In the genomic region with DNA sequence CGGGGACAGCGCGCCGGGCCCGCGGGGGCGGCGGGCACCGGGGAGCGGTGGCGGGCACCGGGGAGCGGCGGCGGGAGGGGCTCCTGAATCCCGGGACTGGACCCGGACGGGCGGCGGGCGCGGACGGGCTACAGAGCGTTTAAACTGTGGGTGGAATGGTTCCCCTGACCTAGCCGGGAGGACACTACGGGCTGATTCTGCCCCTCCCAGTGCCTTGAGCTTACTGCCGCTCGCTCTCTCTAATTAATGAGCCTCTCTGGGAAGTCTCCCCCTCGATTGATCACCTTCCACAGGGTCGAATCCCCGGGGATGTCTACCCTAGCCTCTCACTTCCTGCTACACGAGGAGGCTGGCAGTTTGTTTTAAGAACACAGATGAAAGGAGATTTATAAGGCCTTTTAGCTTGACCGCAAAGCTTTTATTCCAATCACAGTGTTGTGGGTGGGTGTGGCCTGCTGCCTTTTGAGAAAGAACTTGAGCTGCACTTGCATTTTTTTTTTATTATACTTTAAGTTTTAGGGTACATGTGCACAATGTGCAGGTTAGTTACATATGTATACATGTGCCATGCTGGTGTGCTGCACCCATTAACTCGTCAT, we compare ENCODE assay signal across 8 cellular contexts. TPM values are rescaled to one million over a fixed set of nuclear protein-coding genes. Genes with fewer than 3 reads are reported as not detected.
DNase-seq lines count a peak whose midpoint lies in the region; FAIRE-seq and TF ChIP-seq lines count a peak whose summit lies in the region.

No MANE protein-coding gene starts in this region.

- peaks cover 0 to 25% (median 0%) of the 10 kb centered on the region in 4 donors for H3K27me3 ChIP-seq in esophagus squamous epithelium
- no peaks in the 10 kb centered on the region for H3K27me3 ChIP-seq in ovary
- no peaks in the 10 kb centered on the region for H3K27me3 ChIP-seq in thyroid gland

- H3K9me3 ChIP-seq in OCI-LY7 (ENCODE audit: low read length): no peaks in the 10 kb centered on the region
- no peaks in the 10 kb centered on the region for H3K9me3 ChIP-seq in esophagus squamous epithelium
- no peaks in the 10 kb centered on the region for H3K9me3 ChIP-seq in ovary
- no peaks in the 10 kb centered on the region for H3K9me3 ChIP-seq in thyroid gland

- H3K4me3 ChIP-seq in OCI-LY7 (ENCODE audit: low read depth, low read length, poor library complexity, severe bottlenecking) (peak overlapping the region; percentile 42), esophagus squamous epithelium (peak overlapping the region; percentile 63 to 84 (median 78)), ovary (peak overlapping the region; percentile 77), thyroid gland (replicated peaks in 1 of 3) (peak overlapping the region in 1 of 3 donors; percentile 61)

- 7 to 13% methylated on average over 9 to 15 of the region's 34 CpGs for WGBS in esophagus squamous epithelium, 2 donors
- 2 to 6% (median 4%) methylated on average over 21 to 33 of the region's 34 CpGs for WGBS in ovary, 3 donors
- 15 to 27% methylated on average over 9 to 12 of the region's 34 CpGs for WGBS in thyroid gland, 2 donors

- no peak overlapping the region for H3K27ac ChIP-seq in OCI-LY7 (ENCODE audit: low read depth, low read length, poor library complexity, severe bottlenecking)
- H3K27ac ChIP-seq in esophagus squamous epithelium: peak overlapping the region; percentile 56 to 85 (median 80)
- H3K27ac ChIP-seq in ovary: peak overlapping the region in 1 of 2 donors; percentile 4
- peak overlapping the region in 1 of 3 donors; percentile 90 for H3K27ac ChIP-seq in thyroid gland

- FAIRE-seq in GM12892 (lab: Jason Lieb, UNC): no peak

- DNase-seq in activated CD4-positive, alpha-beta T cell treated with anti-CD3 and anti-CD28 coated beads, Interleukin-2, amount 10 ng/mL, durations not matched to agents 7 days and 5 days: peak; percentile 12
- DNase-seq in activated CD4-positive, alpha-beta T cell treated with anti-CD3 and anti-CD28 coated beads, Interleukin-2, amount 50 U/mL, for 4 hours: no peak
- DNase-seq in OCI-LY7 (ENCODE audit: low spot score) (no peak), esophagus squamous epithelium (lab: John Stamatoyannopoulos, UW) (no peak), ovary (no peak), NCI-H2107 (lab: John Stamatoyannopoulos, UW) (no peak), GM12892 (ENCODE audit: insufficient read length) (no peak), thyroid gland (no peak)

- TF ChIP-seq CTCF in OCI-LY7 (conservative IDR thresholded peaks at IDR 0.05; ENCODE audit: low read length): no peak
- TF ChIP-seq CTCF in esophagus squamous epithelium (IDR thresholded peaks at IDR 0.05): no peak
- no peak for TF ChIP-seq CTCF in ovary (IDR thresholded peaks at IDR 0.05)
- TF ChIP-seq CTCF in thyroid gland (IDR thresholded peaks at IDR 0.05): no peak

- no peaks in the 10 kb centered on the region for H4K20me1 ChIP-seq in OCI-LY7 (ENCODE audit: insufficient read depth, low read length)

- no peaks in the 10 kb centered on the region for H3K9me2 ChIP-seq in OCI-LY7 (ENCODE audit: insufficient read depth, low read length)

- H3K9me3 Mint-ChIP-seq in activated CD4-positive, alpha-beta T cell treated with anti-CD3 and anti-CD28 coated beads, Interleukin-2, amount 10 ng/mL, durations not matched to agents 7 days and 5 days: no peaks in the 10 kb centered on the region

- no peaks in the 10 kb centered on the region for H3K79me2 ChIP-seq in OCI-LY7 (ENCODE audit: insufficient read depth, low read depth, low read length)

- peak overlapping the region; percentile 53 for H3K4me2 ChIP-seq in OCI-LY7 (ENCODE audit: low read length)

- H3K27ac Mint-ChIP-seq in activated CD4-positive, alpha-beta T cell treated with anti-CD3 and anti-CD28 coated beads, Interleukin-2, amount 10 ng/mL, durations not matched to agents 7 days and 5 days: no peak overlapping the region

- no peak for TF ChIP-seq EP300 in ovary (IDR thresholded peaks at IDR 0.05)

- H3K36me3 ChIP-seq in OCI-LY7 (ENCODE audit: insufficient read depth, low read length) (no peaks in the 10 kb centered on the region), esophagus squamous epithelium (no peaks in the 10 kb centered on the region), ovary (no peaks in the 10 kb centered on the region), thyroid gland (no peaks in the 10 kb centered on the region)

- no peaks in the 10 kb centered on the region for H3K36me3 Mint-ChIP-seq in activated CD4-positive, alpha-beta T cell treated with anti-CD3 and anti-CD28 coated beads, Interleukin-2, amount 10 ng/mL, durations not matched to agents 7 days and 5 days (ENCODE audit: low read depth)

- peaks cover 10% of the 10 kb centered on the region for H3K4me1 Mint-ChIP-seq in activated CD4-positive, alpha-beta T cell treated with anti-CD3 and anti-CD28 coated beads, Interleukin-2, amount 10 ng/mL, durations not matched to agents 7 days and 5 days

- POLR2A ChIA-PET in activated CD4-positive, alpha-beta T cell treated with anti-CD3 and anti-CD28 coated beads, Interleukin-2, amount 10 ng/mL, durations not matched to agents 7 days and 5 days (lab: Charles Lee): no interaction called here
- POLR2A ChIA-PET in OCI-LY7 (lab: Charles Lee): interaction anchor here (0.8 to 1.0 kb wide), 2 partner anchors 24 to 323 kb away, joined by 3 read pairs; no protein-coding TSS in a partner anchor

- CTCF ChIA-PET in activated CD4-positive, alpha-beta T cell treated with anti-CD3 and anti-CD28 coated beads, Interleukin-2, amount 10 ng/mL, durations not matched to agents 7 days and 5 days (lab: Charles Lee): no interaction called here
- CTCF ChIA-PET in OCI-LY7 (lab: Charles Lee; ENCODE audit: unreplicated experiment): no interaction called here

- H3K4me1 ChIP-seq in OCI-LY7 (ENCODE audit: insufficient read depth, low read length, poor library complexity, severe bottlenecking): peaks cover 4% of the 10 kb centered on the region
- H3K4me1 ChIP-seq in esophagus squamous epithelium: peaks cover 5 to 21% (median 5%) of the 10 kb centered on the region in 3 donors
- peaks cover 5% of the 10 kb centered on the region for H3K4me1 ChIP-seq in ovary (ENCODE audit: insufficient read depth)
- H3K4me1 ChIP-seq in thyroid gland: peaks cover 0 to 6% of the 10 kb centered on the region in 2 donors

- intact Hi-C loops in OCI-LY7 (cut with micrococcal nuclease; ENCODE audit: unreplicated experiment): no loop called here
- intact Hi-C loops in esophagus squamous epithelium (cut with DNase I): no loop called here
- intact Hi-C loops in ovary (cut with DNase I): no loop called here
- intact Hi-C loops in thyroid gland (cut with DNase I): no loop called here

- 0 out of 2 replicates have a peak overlapping the region, but pooled peaks have one; percentile 36 for H2AFZ ChIP-seq in OCI-LY7 (ENCODE audit: low read length)

- peaks cover 55% of the 10 kb centered on the region for H3K27me3 Mint-ChIP-seq in activated CD4-positive, alpha-beta T cell treated with anti-CD3 and anti-CD28 coated beads, Interleukin-2, amount 10 ng/mL, durations not matched to agents 7 days and 5 days

- TF ChIP-seq POLR2A in esophagus squamous epithelium (IDR thresholded peaks at IDR 0.05): no peak
- no peak for TF ChIP-seq POLR2A in ovary (IDR thresholded peaks at IDR 0.05)
- TF ChIP-seq POLR2A in GM12892 (IDR thresholded peaks at IDR 0.05; ENCODE audit: low read depth, low read length): no peak
- no peak for TF ChIP-seq POLR2A in thyroid gland (IDR thresholded peaks at IDR 0.05)

- no TSS peak for BruUV-seq in OCI-LY7 (replicated peaks; lab: Mats Ljungman, UMichigan)

- H3K4me3 Mint-ChIP-seq in activated CD4-positive, alpha-beta T cell treated with anti-CD3 and anti-CD28 coated beads, Interleukin-2, amount 10 ng/mL, durations not matched to agents 7 days and 5 days: peak overlapping the region; percentile 54

RNA-seq across cellular contexts. Expression of gene GNAL, which starts 1.0 kb away (rescaled TPM):
- under 1 TPM; 0.04 to 0.27 TPM for total RNA-seq in activated CD4-positive, alpha-beta T cell treated with anti-CD3 and anti-CD28 coated beads, Interleukin-2, amount 10 ng/mL, durations not matched to agents 7 days and 5 days
- total RNA-seq in OCI-LY7 (2014; rRNA removed; shearing (Covaris generic)): 0.03 TPM in 2 replicates
- total RNA-seq in OCI-LY7 (2022): 0.25 and 0.28 TPM in 2 replicates
- 10 to 100 TPM in 2 of 4 donors, 1 to 10 TPM in 2; 2.4 to 23.4 (median 7.0) TPM for total RNA-seq in esophagus squamous epithelium
- 1 to 10 TPM; 2.6 to 5.5 (median 3.4) TPM for total RNA-seq in ovary
- 10 to 100 TPM in 1 of 2 donors, 1 to 10 TPM in 1; 1.6 to 15.4 TPM for polyA plus RNA-seq in ovary
- 0.30 TPM for polyA plus RNA-seq in GM12892 (2012; ENCODE audit: missing spikeins)
- total RNA-seq in thyroid gland: 10 to 100 TPM; 22.8 to 30.4 (median 26.5) TPM
